Comparison of ENCODE assay signal across 8 cellular contexts in the genomic region with DNA sequence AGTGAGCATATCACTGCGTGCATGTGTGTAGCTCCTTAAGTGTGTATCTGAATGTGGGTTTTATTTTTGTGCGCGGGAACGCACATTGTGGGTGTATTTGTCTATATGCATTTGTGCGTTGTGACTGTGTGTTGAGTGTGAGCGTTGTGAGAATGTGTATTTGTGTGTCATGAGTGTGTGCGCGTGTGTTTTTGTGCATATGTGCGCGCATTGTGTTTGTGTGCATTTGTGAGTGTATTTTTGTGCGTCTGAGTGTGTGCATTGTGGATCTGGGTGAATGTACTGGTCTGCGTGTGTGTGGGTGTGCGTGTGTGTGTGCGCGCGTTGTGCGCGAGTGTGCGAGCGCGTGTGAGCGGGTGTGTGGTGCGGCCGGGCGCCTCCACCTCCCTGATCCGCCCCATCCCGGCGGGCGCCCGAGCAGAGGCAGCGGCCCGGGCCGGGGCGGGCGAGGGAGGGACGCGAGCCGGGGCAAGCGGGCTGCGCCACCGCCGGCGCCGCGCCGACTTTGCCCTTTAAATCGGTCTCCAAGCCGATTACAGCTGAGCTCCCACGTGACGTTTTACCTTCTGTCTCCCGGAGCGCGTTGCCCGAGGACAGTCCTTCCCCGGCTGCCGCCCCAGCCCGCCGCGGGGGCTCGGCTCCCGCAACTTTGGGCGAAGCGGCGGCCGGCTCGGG. TPM values are rescaled to one million over a fixed set of nuclear protein-coding genes. Genes with fewer than 3 reads are reported as not detected.
DNase-seq lines count a peak whose midpoint lies in the region; ATAC-seq and TF ChIP-seq lines count a peak whose summit lies in the region.

A gene with protein sequence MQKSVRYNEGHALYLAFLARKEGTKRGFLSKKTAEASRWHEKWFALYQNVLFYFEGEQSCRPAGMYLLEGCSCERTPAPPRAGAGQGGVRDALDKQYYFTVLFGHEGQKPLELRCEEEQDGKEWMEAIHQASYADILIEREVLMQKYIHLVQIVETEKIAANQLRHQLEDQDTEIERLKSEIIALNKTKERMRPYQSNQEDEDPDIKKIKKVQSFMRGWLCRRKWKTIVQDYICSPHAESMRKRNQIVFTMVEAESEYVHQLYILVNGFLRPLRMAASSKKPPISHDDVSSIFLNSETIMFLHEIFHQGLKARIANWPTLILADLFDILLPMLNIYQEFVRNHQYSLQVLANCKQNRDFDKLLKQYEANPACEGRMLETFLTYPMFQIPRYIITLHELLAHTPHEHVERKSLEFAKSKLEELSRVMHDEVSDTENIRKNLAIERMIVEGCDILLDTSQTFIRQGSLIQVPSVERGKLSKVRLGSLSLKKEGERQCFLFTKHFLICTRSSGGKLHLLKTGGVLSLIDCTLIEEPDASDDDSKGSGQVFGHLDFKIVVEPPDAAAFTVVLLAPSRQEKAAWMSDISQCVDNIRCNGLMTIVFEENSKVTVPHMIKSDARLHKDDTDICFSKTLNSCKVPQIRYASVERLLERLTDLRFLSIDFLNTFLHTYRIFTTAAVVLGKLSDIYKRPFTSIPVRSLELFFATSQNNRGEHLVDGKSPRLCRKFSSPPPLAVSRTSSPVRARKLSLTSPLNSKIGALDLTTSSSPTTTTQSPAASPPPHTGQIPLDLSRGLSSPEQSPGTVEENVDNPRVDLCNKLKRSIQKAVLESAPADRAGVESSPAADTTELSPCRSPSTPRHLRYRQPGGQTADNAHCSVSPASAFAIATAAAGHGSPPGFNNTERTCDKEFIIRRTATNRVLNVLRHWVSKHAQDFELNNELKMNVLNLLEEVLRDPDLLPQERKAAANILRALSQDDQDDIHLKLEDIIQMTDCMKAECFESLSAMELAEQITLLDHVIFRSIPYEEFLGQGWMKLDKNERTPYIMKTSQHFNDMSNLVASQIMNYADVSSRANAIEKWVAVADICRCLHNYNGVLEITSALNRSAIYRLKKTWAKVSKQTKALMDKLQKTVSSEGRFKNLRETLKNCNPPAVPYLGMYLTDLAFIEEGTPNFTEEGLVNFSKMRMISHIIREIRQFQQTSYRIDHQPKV (N-terminal part only) (plus strand): TSS at position 596 of the 675 bp plus-strand sequence. CDS start 376 bp downstream, outside the sequence.

- peak; percentile 52 for DNase-seq in EL
- DNase-seq in T-helper 1 cell = peak; percentile 26 to 44 (median 36)
- DNase-seq in amygdala (lab: John Stamatoyannopoulos, UW) = peak in 31 of 56 donors; percentile 5 to 66 (median 38)
- DNase-seq in hepatocyte (ENCODE audit: low spot score) = peak; percentile 74
- peak; percentile 64 for DNase-seq in retina
- no peak for DNase-seq in HPDE6-E6E7 (ENCODE audit: extremely low spot score)

- no peak within 1 kb of the TSS for H3K27ac ChIP-seq in hepatocyte

- H3K4me3 ChIP-seq in hepatocyte = peak within 1 kb of the TSS; percentile 47

- peaks cover 4% of the 10 kb centered on the region for H3K4me1 ChIP-seq in hepatocyte (ENCODE audit: insufficient read depth)

- H3K27me3 ChIP-seq in hepatocyte = peaks cover 69% of the 10 kb centered on the region

- no peaks in the 10 kb centered on the region for H4K20me1 ChIP-seq in hepatocyte (ENCODE audit: insufficient read depth, poor library complexity, severe bottlenecking)

- peak within 1 kb of the TSS; percentile 36 for H2AFZ ChIP-seq in hepatocyte

- H3K4me2 ChIP-seq in hepatocyte = peak within 1 kb of the TSS; percentile 94

- no peak for TF ChIP-seq CTCF in hepatocyte (IDR thresholded peaks at IDR 0.05; ENCODE audit: poor library complexity)

- H3K9me3 ChIP-seq in hepatocyte (ENCODE audit: low read depth) = no peaks in the 10 kb centered on the region

- no peaks in the 10 kb centered on the region for H3K79me2 ChIP-seq in hepatocyte

- 22% methylated on average over 32 of the region's 66 CpGs for WGBS in hepatocyte (ENCODE audit: low lambda C conversion rate, missing lambda C conversion rate)

- no peaks in the 10 kb centered on the region for H3K9me2 ChIP-seq in hepatocyte (replicated peaks; ENCODE audit: insufficient read depth)

- no peaks in the 10 kb centered on the region for H3K36me3 ChIP-seq in hepatocyte (replicated peaks; ENCODE audit: insufficient read depth, low read depth)

- ATAC-seq in GM18861 (IDR thresholded peaks at IDR 0.05; ENCODE audit: unreplicated experiment) (no peak), HG02885 (IDR thresholded peaks at IDR 0.05; ENCODE audit: poor library complexity, unreplicated experiment) (no peak)

RNA-seq across cellular contexts. Expression of the gene that starts here (rescaled TPM):
- total RNA-seq in hepatocyte = 3.1 and 3.3 TPM in 2 replicates
- polyA plus RNA-seq in hepatocyte = 1.8 and 2.0 TPM in 2 replicates
